13 cellular contexts compared by ENCODE assay signal in the genomic region with DNA sequence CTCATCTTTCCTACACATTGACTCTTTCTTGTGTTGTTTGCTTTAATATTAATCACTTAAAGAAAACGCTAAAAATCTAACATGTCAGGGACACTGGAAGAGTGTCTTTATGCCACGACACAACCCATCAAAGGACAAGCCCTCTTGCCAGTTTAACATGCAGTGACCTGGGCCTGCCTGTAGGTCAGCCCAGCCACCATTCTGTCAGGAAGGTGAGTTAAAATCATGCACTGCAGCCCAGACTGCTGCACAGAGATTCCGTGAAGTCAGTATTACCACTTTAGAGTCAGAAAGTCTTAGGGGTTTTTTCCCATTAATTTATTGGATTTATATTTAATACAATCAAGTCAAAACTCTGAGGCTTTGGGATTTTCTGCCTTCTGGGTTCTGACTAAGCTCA.
"Had no signal": no experiment of that assay in that cellular context is flagged by ENCODE, and none has a peak within 500 bp of the region (broad histone marks: within the 10 kb centered on the region; RNA-seq: fewer than 3 reads in every experiment).

No MANE protein-coding gene starts in this region.

- H3K27ac ChIP-seq: brain microvascular endothelial cell, psoas muscle, upper lobe of right lung had no signal

- DNase-seq: activated CD4-positive, alpha-beta T cell treated with anti-CD3 and anti-CD28 coated beads, Interleukin-2, amount 10 ng/mL, durations not matched to agents 7 days and 5 days; activated CD8-positive, alpha-beta memory T cell treated with anti-CD3 and anti-CD28 coated beads for 24 hours; activated naive CD8-positive, alpha-beta T cell treated with anti-CD3 and anti-CD28 coated beads for 36 hours; brain microvascular endothelial cell; effector memory CD8-positive, alpha-beta T cell; islet precursor cell; mesenchymal stem cell; natural killer cell; psoas muscle; SW 1271; upper lobe of right lung had no signal

- H3K36me3 ChIP-seq: brain microvascular endothelial cell, suprapubic skin, upper lobe of right lung had no signal

- H3K9me3 ChIP-seq: psoas muscle, suprapubic skin, upper lobe of right lung had no signal

- H3K4me1 ChIP-seq: psoas muscle, upper lobe of right lung had no signal

- H3K4me3 ChIP-seq: psoas muscle, suprapubic skin, upper lobe of right lung had no signal

- FAIRE-seq: frontal cortex had no signal

- ATAC-seq: effector memory CD8-positive, alpha-beta T cell; natural killer cell; psoas muscle had no signal

- H3K27me3 ChIP-seq: brain microvascular endothelial cell, suprapubic skin, upper lobe of right lung had no signal
